In the genomic region with DNA sequence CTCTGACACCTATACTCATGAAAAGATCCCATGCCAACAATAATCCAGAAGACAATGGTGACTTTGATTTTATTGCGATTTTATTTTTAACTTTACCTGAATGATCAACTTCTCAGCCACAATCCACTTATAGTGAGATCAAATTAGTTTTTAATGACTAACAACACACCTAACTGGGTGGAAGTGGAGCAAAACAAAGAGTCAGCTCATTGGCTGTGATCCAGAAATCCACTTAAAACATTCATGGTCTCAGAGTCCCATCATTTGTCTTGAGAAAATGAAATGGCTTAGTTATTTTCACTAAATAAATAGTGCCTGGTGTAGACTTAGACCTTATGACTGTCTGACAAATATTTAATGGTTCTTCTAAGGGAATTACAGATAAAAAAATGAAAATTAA, we compare ENCODE assay signal across 22 cellular contexts.
DNase-seq lines count a peak whose midpoint lies in the region; ATAC-seq, FAIRE-seq and TF ChIP-seq lines count a peak whose summit lies in the region.
"Had no signal": no experiment of that assay in that cellular context is flagged by ENCODE, and none has a peak within 500 bp of the region (broad histone marks: within the 10 kb centered on the region; RNA-seq: fewer than 3 reads in every experiment).

No MANE protein-coding gene starts in this region.

- no peaks in the 10 kb centered on the region for H3K36me3 ChIP-seq in bronchial epithelial cell (ENCODE audit: control insufficient read depth, insufficient read depth, low read length)
- H3K36me3 ChIP-seq: HAP-1 had no signal

- FAIRE-seq in bronchial epithelial cell (lab: Jason Lieb, UNC): no peak
- FAIRE-seq: A549, D721Med, G401.6, GM12892, GM19239, H54 had no signal

- no peak overlapping the region for H3K4me3 ChIP-seq in bronchial epithelial cell (ENCODE audit: low read depth, low read length)
- H3K4me3 ChIP-seq: A549, HAP-1 had no signal

- no peak for ATAC-seq in GM19452 (IDR thresholded peaks at IDR 0.05; ENCODE audit: unreplicated experiment)
- ATAC-seq: A549 had no signal

- peak; percentile 3 for DNase-seq in NCI-H1092 treated with DMSO at 0.1 percent for 48 hours (lab: John Stamatoyannopoulos, UW)
- no peak for DNase-seq in NCI-H1092 (lab: John Stamatoyannopoulos, UW)
- DNase-seq in Caki2 (ENCODE audit: low read depth): peak; percentile 21
- peak; percentile 55 for DNase-seq in bronchial epithelial cell (ENCODE audit: low read depth)
- no peak for DNase-seq in central memory CD4-positive, alpha-beta T cell
- DNase-seq in GM13977 (ENCODE audit: low spot score): no peak
- DNase-seq: 8988T; C1 segment of cervical spinal cord; Caco-2; CD4-positive, alpha-beta memory T cell; DMS 273 treated with DMSO at 0.1 percent for 48 hours; DND-41; GOT3; HFFc6 had no signal

- in situ Hi-C loops in Caki2 (cut with HindIII; ENCODE audit: low pct_unique_long_range_greater_than_20kb, low sequenced_read_pairs) (no loop called here), GM13977 (cut with MboI; ENCODE audit: low pct_unique_long_range_greater_than_20kb, low sequenced_read_pairs, unreplicated experiment) (no loop called here)

- H3K27me3 ChIP-seq in bronchial epithelial cell (ENCODE audit: control insufficient read depth, insufficient read depth, low read length): no peaks in the 10 kb centered on the region

- no peak for TF ChIP-seq CTCF in bronchial epithelial cell (IDR thresholded peaks at IDR 0.05; ENCODE audit: insufficient read depth, low read length, severe bottlenecking)
- no peak for TF ChIP-seq CTCF in GM13977 (IDR thresholded peaks at IDR 0.05; ENCODE audit: extremely low read depth, insufficient read depth, missing control alignments)

Comparison
In these comparisons a context has a peak if more than half of its experiments do, and no peak if none do; other contexts are left out.
1. DNase-seq: peak in NCI-H1092 treated with DMSO at 0.1 percent for 48 hours (single experiment), Caki2 (single experiment) and bronchial epithelial cell (single experiment); none in NCI-H1092 (single experiment), central memory CD4-positive, alpha-beta T cell (single experiment) and GM13977 (single experiment).